In genomic region chr1:166040223-166040622, GRCh38 we compare ENCODE assay signal across 23 cellular contexts.
DNase-seq lines count a peak whose midpoint lies in the region; ATAC-seq, FAIRE-seq and TF ChIP-seq lines count a peak whose summit lies in the region.
"Had no signal": no experiment of that assay in that cellular context is flagged by ENCODE, and none has a peak within 500 bp of the region (broad histone marks: within the 10 kb centered on the region; RNA-seq: fewer than 3 reads in every experiment).

No MANE protein-coding gene starts in this region.

- H2AFZ ChIP-seq in GM23338 (peak overlapping the region; percentile 72), astrocyte (ENCODE audit: low read depth, low read length) (no peak overlapping the region), neural progenitor cell (replicated peaks) (no peak overlapping the region)

- H3K4me3 Mint-ChIP-seq in GM23338 (no peak overlapping the region), astrocyte (ENCODE audit: unreplicated experiment) (no peak overlapping the region), neural progenitor cell (no peak overlapping the region)
- H3K4me3 Mint-ChIP-seq: HFFc6 had no signal

- H3F3A ChIP-seq in GM23338 (replicated peaks; ENCODE audit: low read depth) (no peaks in the 10 kb centered on the region), neural progenitor cell (ENCODE audit: low read depth) (no peaks in the 10 kb centered on the region)

- H3K9me3 ChIP-seq in astrocyte (ENCODE audit: insufficient read depth, low read depth, low read length), result no peaks in the 10 kb centered on the region
- H3K9me3 ChIP-seq in neural progenitor cell (ENCODE audit: low read depth), result no peaks in the 10 kb centered on the region
- no peaks in the 10 kb centered on the region for H3K9me3 ChIP-seq in MG63
- H3K9me3 ChIP-seq: BE2C had no signal

- H3K9ac ChIP-seq in astrocyte (ENCODE audit: low read length) (no peak overlapping the region), neural progenitor cell (no peak overlapping the region)

- no peak for TF ChIP-seq CTCF in GM23338 (conservative IDR thresholded peaks at IDR 0.05; ENCODE audit: low read depth in 2 of 2)
- TF ChIP-seq CTCF in astrocyte (IDR thresholded peaks at IDR 0.05; ENCODE audit: insufficient read depth, low read depth, low read length), result no peak
- no peak for TF ChIP-seq CTCF in neural progenitor cell (IDR thresholded peaks at IDR 0.05)

- ATAC-seq in GM23338 (peak; percentile 52), GM21576 (IDR thresholded peaks at IDR 0.05; ENCODE audit: unreplicated experiment) (no peak)
- ATAC-seq: Panc1, SK-N-SH treated with all-trans-retinoic acid at 6 μM for 48 hours had no signal

- H3K4me3 ChIP-seq in GM23338 (no peak overlapping the region), astrocyte (ENCODE audit: insufficient read depth, low read depth, low read length) (no peak overlapping the region), neural progenitor cell (no peak overlapping the region), MG63 (no peak overlapping the region)

- no peak overlapping the region for H3K27ac Mint-ChIP-seq in GM23338
- no peak overlapping the region for H3K27ac Mint-ChIP-seq in astrocyte (ENCODE audit: unreplicated experiment)
- no peak overlapping the region for H3K27ac Mint-ChIP-seq in neural progenitor cell
- H3K27ac Mint-ChIP-seq: HFFc6 had no signal

- H3K4me1 ChIP-seq in GM23338 (ENCODE audit: insufficient read depth), result peaks cover 8% of the 10 kb centered on the region
- no peaks in the 10 kb centered on the region for H3K4me1 ChIP-seq in astrocyte (ENCODE audit: insufficient read depth, low read length)
- peaks cover 11% of the 10 kb centered on the region for H3K4me1 ChIP-seq in neural progenitor cell

- H3K4me1 Mint-ChIP-seq in GM23338 (peaks cover 10% of the 10 kb centered on the region), astrocyte (ENCODE audit: low read depth, unreplicated experiment) (no peaks in the 10 kb centered on the region), neural progenitor cell (no peaks in the 10 kb centered on the region)

- H3K27ac ChIP-seq in GM23338 (ENCODE audit: low read depth), result no peak overlapping the region
- H3K27ac ChIP-seq in astrocyte (ENCODE audit: low read depth, low read length), result no peak overlapping the region
- H3K27ac ChIP-seq in neural progenitor cell, result no peak overlapping the region
- H3K27ac ChIP-seq: HL-60 had no signal

- H4K20me1 ChIP-seq in GM23338 (replicated peaks; ENCODE audit: insufficient read depth) (no peaks in the 10 kb centered on the region), astrocyte (ENCODE audit: insufficient read depth, low read length) (no peaks in the 10 kb centered on the region), neural progenitor cell (ENCODE audit: low read depth) (no peaks in the 10 kb centered on the region)

- H3K27me3 ChIP-seq in GM23338 (ENCODE audit: insufficient read depth), result no peaks in the 10 kb centered on the region
- H3K27me3 ChIP-seq in astrocyte (ENCODE audit: insufficient read depth, low read length), result no peaks in the 10 kb centered on the region
- H3K27me3 ChIP-seq in neural progenitor cell, result no peaks in the 10 kb centered on the region
- no peaks in the 10 kb centered on the region for H3K27me3 ChIP-seq in MG63
- H3K27me3 ChIP-seq: BE2C had no signal

- H3K4me2 ChIP-seq in GM23338, result no peak overlapping the region
- no peak overlapping the region for H3K4me2 ChIP-seq in astrocyte (ENCODE audit: low read length)
- H3K4me2 ChIP-seq in neural progenitor cell, result peak overlapping the region; percentile 32

- peaks cover 4% of the 10 kb centered on the region; the same call in 1 of the 2 replicates for H3K9me2 ChIP-seq in GM23338 (ENCODE audit: insufficient read depth)

- H3K9me3 Mint-ChIP-seq in GM23338 (no peaks in the 10 kb centered on the region), astrocyte (ENCODE audit: unreplicated experiment) (peaks cover 2% of the 10 kb centered on the region), neural progenitor cell (no peaks in the 10 kb centered on the region)

- H3K36me3 Mint-ChIP-seq in GM23338 (ENCODE audit: low read depth) (no peaks in the 10 kb centered on the region), astrocyte (ENCODE audit: low read depth, unreplicated experiment) (no peaks in the 10 kb centered on the region), neural progenitor cell (no peaks in the 10 kb centered on the region)

- no peak for FAIRE-seq in astrocyte (lab: Jason Lieb, UNC)
- FAIRE-seq: GM12891, H54 had no signal

- H3K79me2 ChIP-seq in GM23338 (replicated peaks; ENCODE audit: insufficient read depth) (no peaks in the 10 kb centered on the region), astrocyte (ENCODE audit: insufficient read depth, low read length) (no peaks in the 10 kb centered on the region), neural progenitor cell (ENCODE audit: low read depth) (no peaks in the 10 kb centered on the region)

- DNase-seq in GM23338 (ENCODE audit: low spot score) (peak; percentile 18), LoVo (ENCODE audit: low spot score) (peak; percentile 30), astrocyte (ENCODE audit: low read depth) (peak; percentile 1), neural progenitor cell (ENCODE audit: low spot score) (no peak), NCI-H526 treated with DMSO at 0.1 percent for 48 hours (lab: John Stamatoyannopoulos, UW) (no peak), MG63 (no peak)
- DNase-seq: BE2C, DMS 273 treated with DMSO at 0.1 percent for 48 hours, DMS79 treated with DMSO at 0.1 percent for 48 hours, HFFc6, KBM-7, NCI-H1092 treated with DMSO at 0.1 percent for 48 hours, NCI-H1436 treated with DMSO at 0.1 percent for 48 hours, NCI-H1930, NCI-H2171, NCI-H82, T-helper 1 cell had no signal

- H3K27me3 Mint-ChIP-seq in GM23338 (ENCODE audit: insufficient read depth, low read depth, poor library complexity), result peaks cover 4% of the 10 kb centered on the region
- H3K27me3 Mint-ChIP-seq in astrocyte (ENCODE audit: low read depth, unreplicated experiment), result peaks cover 22% of the 10 kb centered on the region
- H3K27me3 Mint-ChIP-seq in neural progenitor cell (ENCODE audit: insufficient read depth, low read depth), result no peaks in the 10 kb centered on the region

- no peaks in the 10 kb centered on the region for H3K36me3 ChIP-seq in GM23338 (ENCODE audit: insufficient read depth)
- no peaks in the 10 kb centered on the region for H3K36me3 ChIP-seq in astrocyte (ENCODE audit: insufficient read depth, low read length)
- no peaks in the 10 kb centered on the region for H3K36me3 ChIP-seq in neural progenitor cell
- H3K36me3 ChIP-seq in MG63, result no peaks in the 10 kb centered on the region
- H3K36me3 ChIP-seq: BE2C had no signal

TF ChIP-seq in GM23338, 12 proteins besides CTCF, POLR2A, EP300 and RAD21 (continues in another document):
- TF ChIP-seq CREB1 (CRISPR knock-in tag; IDR thresholded peaks at IDR 0.05; ENCODE audit: low read depth) (no peak), REST (IDR thresholded peaks at IDR 0.05; ENCODE audit: unreplicated experiment) (no peak), ZNF331 (CRISPR knock-in tag; IDR thresholded peaks at IDR 0.05; ENCODE audit: low read depth) (no peak), ETS1 (IDR thresholded peaks at IDR 0.05) (no peak), JUNB (IDR thresholded peaks at IDR 0.05; ENCODE audit: unreplicated experiment) (no peak), POLR2AphosphoS5 (IDR thresholded peaks at IDR 0.05; ENCODE audit: low read depth) (no peak), EZH2phosphoT487 (IDR thresholded peaks at IDR 0.05; ENCODE audit: unreplicated experiment) (no peak), STAT1 (IDR thresholded peaks at IDR 0.05; ENCODE audit: unreplicated experiment) (no peak), NANOG (IDR thresholded peaks at IDR 0.05; ENCODE audit: borderline replicate concordance) (no peak), ZNF114 (CRISPR knock-in tag; IDR thresholded peaks at IDR 0.05) (no peak)

Comparison
In these comparisons a context has a peak if more than half of its experiments do, and no peak if none do; other contexts are left out.
1. DNase-seq: peak in GM23338 (single experiment), LoVo (single experiment) and astrocyte (single experiment); none in neural progenitor cell (single experiment), NCI-H526 treated with DMSO at 0.1 percent for 48 hours (single experiment) and MG63 (single experiment).